2 cellular contexts compared by ENCODE assay signal in the genomic region with DNA sequence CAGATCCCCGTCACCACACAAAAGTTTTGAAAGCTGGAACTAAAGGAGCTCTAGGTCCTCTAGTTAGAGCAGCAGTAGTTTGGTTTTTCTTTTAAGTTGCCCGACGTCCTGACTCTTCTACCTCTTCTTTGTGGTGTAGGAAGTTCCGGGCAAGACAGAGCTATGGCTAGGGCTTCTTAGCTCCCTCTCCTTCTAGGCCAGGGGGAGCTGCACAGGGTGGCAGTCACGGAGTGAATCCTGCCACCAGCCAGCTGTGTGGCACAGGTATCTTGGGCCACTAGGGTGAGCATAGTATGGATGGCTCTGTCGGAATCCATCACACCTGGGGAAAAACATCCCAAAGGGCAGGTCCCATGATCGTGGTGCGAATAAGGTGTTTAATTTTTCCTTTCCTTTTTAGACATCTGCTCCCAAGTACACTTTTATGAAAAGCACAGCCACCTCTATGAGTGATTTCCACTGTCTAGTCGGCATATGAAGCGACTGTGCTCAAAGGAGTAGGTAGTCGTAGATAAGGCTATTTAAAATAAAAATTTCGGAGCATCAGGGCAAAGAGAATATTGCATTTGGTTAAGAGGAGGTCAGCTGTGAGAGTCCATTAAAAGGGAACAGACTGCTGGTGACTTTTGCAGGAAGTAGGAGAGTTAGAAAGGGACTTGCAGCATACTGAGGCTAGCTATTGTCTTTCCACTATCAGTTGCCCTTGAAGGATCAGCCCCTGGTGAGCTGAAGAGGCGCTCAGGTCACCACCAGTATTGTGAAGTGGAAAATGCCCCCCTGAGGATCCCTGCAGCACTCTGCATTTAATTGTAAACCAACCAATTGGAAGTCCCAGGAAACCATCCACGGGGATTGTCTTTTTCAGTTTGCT.
TF ChIP-seq lines count a peak whose summit lies in the region.

No MANE protein-coding gene starts in this region.

TF ChIP-seq in HCT116, 20 proteins besides CTCF, POLR2A, EP300 and RAD21 (continued from another document):
- TF ChIP-seq, protein P1, sequence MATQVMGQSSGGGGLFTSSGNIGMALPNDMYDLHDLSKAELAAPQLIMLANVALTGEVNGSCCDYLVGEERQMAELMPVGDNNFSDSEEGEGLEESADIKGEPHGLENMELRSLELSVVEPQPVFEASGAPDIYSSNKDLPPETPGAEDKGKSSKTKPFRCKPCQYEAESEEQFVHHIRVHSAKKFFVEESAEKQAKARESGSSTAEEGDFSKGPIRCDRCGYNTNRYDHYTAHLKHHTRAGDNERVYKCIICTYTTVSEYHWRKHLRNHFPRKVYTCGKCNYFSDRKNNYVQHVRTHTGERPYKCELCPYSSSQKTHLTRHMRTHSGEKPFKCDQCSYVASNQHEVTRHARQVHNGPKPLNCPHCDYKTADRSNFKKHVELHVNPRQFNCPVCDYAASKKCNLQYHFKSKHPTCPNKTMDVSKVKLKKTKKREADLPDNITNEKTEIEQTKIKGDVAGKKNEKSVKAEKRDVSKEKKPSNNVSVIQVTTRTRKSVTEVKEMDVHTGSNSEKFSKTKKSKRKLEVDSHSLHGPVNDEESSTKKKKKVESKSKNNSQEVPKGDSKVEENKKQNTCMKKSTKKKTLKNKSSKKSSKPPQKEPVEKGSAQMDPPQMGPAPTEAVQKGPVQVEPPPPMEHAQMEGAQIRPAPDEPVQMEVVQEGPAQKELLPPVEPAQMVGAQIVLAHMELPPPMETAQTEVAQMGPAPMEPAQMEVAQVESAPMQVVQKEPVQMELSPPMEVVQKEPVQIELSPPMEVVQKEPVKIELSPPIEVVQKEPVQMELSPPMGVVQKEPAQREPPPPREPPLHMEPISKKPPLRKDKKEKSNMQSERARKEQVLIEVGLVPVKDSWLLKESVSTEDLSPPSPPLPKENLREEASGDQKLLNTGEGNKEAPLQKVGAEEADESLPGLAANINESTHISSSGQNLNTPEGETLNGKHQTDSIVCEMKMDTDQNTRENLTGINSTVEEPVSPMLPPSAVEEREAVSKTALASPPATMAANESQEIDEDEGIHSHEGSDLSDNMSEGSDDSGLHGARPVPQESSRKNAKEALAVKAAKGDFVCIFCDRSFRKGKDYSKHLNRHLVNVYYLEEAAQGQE (IDR thresholded peaks at IDR 0.05; ENCODE audit: low read depth), result no peak
- no peak for TF ChIP-seq YY1 (IDR thresholded peaks at IDR 0.05; ENCODE audit: extremely low read depth, insufficient replicate concordance, low read depth, low read length)
- no peak for TF ChIP-seq EZH2 (IDR thresholded peaks at IDR 0.05)
- TF ChIP-seq JUND (IDR thresholded peaks at IDR 0.05), result no peak
- no peak for TF ChIP-seq POLR2AphosphoS5 (IDR thresholded peaks at IDR 0.05; ENCODE audit: low read depth, low read length)
- TF ChIP-seq SIN3A (IDR thresholded peaks at IDR 0.05; ENCODE audit: low read depth), result no peak
- TF ChIP-seq MAX (IDR thresholded peaks at IDR 0.05), result no peak
- no peak for TF ChIP-seq CBX3 (IDR thresholded peaks at IDR 0.05; ENCODE audit: low read depth)
- no peak for TF ChIP-seq SRF (IDR thresholded peaks at IDR 0.05; ENCODE audit: low read depth)
TF ChIP-seq in HCT116: peak in this region for 0.

TF ChIP-seq in neural cell, 6 proteins besides CTCF, POLR2A, EP300 and RAD21 (continued from another document):
- TF ChIP-seq, protein P1 (IDR thresholded peaks at IDR 0.05; ENCODE audit: borderline replicate concordance), result no peak
- TF ChIP-seq TAF1 (IDR thresholded peaks at IDR 0.05; ENCODE audit: low read depth), result no peak
